27 cellular contexts compared by ENCODE assay signal in genomic region chrX:128931071-128931470, GRCh38.
"Had no signal": no experiment of that assay in that cellular context is flagged by ENCODE, and none has a peak within 500 bp of the region (broad histone marks: within the 10 kb centered on the region; RNA-seq: fewer than 3 reads in every experiment).

No MANE protein-coding gene starts in this region.

- H3K9ac ChIP-seq: neural progenitor cell, parathyroid adenoma had no signal

- H3K27me3 ChIP-seq: gastrocnemius medialis, left lung, neural progenitor cell, right atrium auricular region, suprapubic skin, vagina had no signal

- H3K4me1 ChIP-seq: gastrocnemius medialis, left lung, neural progenitor cell, parathyroid adenoma, right atrium auricular region, suprapubic skin, vagina had no signal

- H3K36me3 ChIP-seq: gastrocnemius medialis, left lung, neural progenitor cell, right atrium auricular region, suprapubic skin, vagina had no signal

- H3K9me3 Mint-ChIP-seq: stimulated activated naive CD8-positive, alpha-beta T cell treated with anti-CD3 and anti-CD28 coated beads, Interleukin-15, amount 100 ng/mL, for 72 hours had no signal

- H3K27ac Mint-ChIP-seq: mesothelial cell of epicardium; naive thymus-derived CD4-positive, alpha-beta T cell; nephron; neural progenitor cell; progenitor cell of endocrine pancreas; stimulated activated naive CD8-positive, alpha-beta T cell treated with anti-CD3 and anti-CD28 coated beads, Interleukin-15, amount 100 ng/mL, for 72 hours had no signal

- DNase-seq: dorsolateral prefrontal cortex; effector CD4-positive, alpha-beta T cell; foreskin fibroblast; gastrocnemius medialis; head of caudate nucleus; left lung; mesenchymal stem cell; naive thymus-derived CD4-positive, alpha-beta T cell; stimulated activated CD4-positive, alpha-beta T cell treated with anti-CD3 and anti-CD28 coated beads, Interleukin-12 subunit alpha, Interleukin-12 subunit beta, amount 100 ng/mL, for 4 hours; stimulated activated CD4-positive, alpha-beta T cell treated with anti-CD3 and anti-CD28 coated beads, Interleukin-1b, Interleukin-23, amount 100 ng/mL, for 48 hours; stimulated activated CD4-positive, alpha-beta T cell treated with anti-CD3 and anti-CD28 coated beads, Interleukin-4, amount 100 ng/mL, for 1 hour; stimulated activated CD8-positive, alpha-beta memory T cell treated with anti-CD3 and anti-CD28 coated beads, Interleukin-4, amount 100 ng/mL, for 48 hours; stimulated activated naive CD4-positive, alpha-beta T cell; stimulated activated naive CD8-positive, alpha-beta T cell treated with anti-CD3 and anti-CD28 coated beads, Interleukin-15, amount 100 ng/mL, for 72 hours; trophoblast cell had no signal

- H3K27me3 Mint-ChIP-seq: naive thymus-derived CD4-positive, alpha-beta T cell; progenitor cell of endocrine pancreas; stimulated activated naive CD8-positive, alpha-beta T cell treated with anti-CD3 and anti-CD28 coated beads, Interleukin-15, amount 100 ng/mL, for 72 hours had no signal

- H3K4me1 Mint-ChIP-seq: mesothelial cell of epicardium; naive thymus-derived CD4-positive, alpha-beta T cell; stimulated activated naive CD8-positive, alpha-beta T cell treated with anti-CD3 and anti-CD28 coated beads, Interleukin-15, amount 100 ng/mL, for 72 hours had no signal

- ATAC-seq: esophagus mucosa; gastrocnemius medialis; left lung; naive thymus-derived CD4-positive, alpha-beta T cell; sciatic nerve; stimulated activated naive CD8-positive, alpha-beta T cell treated with anti-CD3 and anti-CD28 coated beads, Interleukin-15, amount 100 ng/mL, for 72 hours had no signal

- H3K27ac ChIP-seq: dorsolateral prefrontal cortex, epithelial cell of prostate, gastrocnemius medialis, left lung, neural progenitor cell, parathyroid adenoma, right atrium auricular region, suprapubic skin, vagina had no signal

- H3K9me3 ChIP-seq: gastrocnemius medialis, left lung, right atrium auricular region, suprapubic skin, vagina had no signal

- H3K4me3 Mint-ChIP-seq: mesothelial cell of epicardium; naive thymus-derived CD4-positive, alpha-beta T cell; nephron; neural progenitor cell; stimulated activated naive CD8-positive, alpha-beta T cell treated with anti-CD3 and anti-CD28 coated beads, Interleukin-15, amount 100 ng/mL, for 72 hours had no signal

- H3K36me3 Mint-ChIP-seq: mesothelial cell of epicardium; naive thymus-derived CD4-positive, alpha-beta T cell; neural progenitor cell had no signal

- H3K4me3 ChIP-seq: dorsolateral prefrontal cortex, gastrocnemius medialis, left lung, neural progenitor cell, right atrium auricular region, smooth muscle cell, suprapubic skin, vagina had no signal
